ENCODE assay signal across 8 cellular contexts in genomic region chr1:36305915-36306209, GRCh38. TPM values are rescaled to one million over a fixed set of nuclear protein-coding genes. Genes with fewer than 3 reads are reported as not detected.
DNase-seq lines count a peak whose midpoint lies in the region; ATAC-seq and TF ChIP-seq lines count a peak whose summit lies in the region.

No MANE protein-coding gene starts in this region.

- no peaks in the 10 kb centered on the region for H3K27me3 ChIP-seq in left lung
- H3K27me3 ChIP-seq in testis, result no peaks in the 10 kb centered on the region

- H3K4me1 Mint-ChIP-seq in activated CD8-positive, alpha-beta memory T cell treated with anti-CD3 and anti-CD28 coated beads, Interleukin-2, amount 10 ng/mL, durations not matched to agents 7 days and 5 days, result peaks cover 32% of the 10 kb centered on the region

- peaks cover 31% of the 10 kb centered on the region for H3K36me3 Mint-ChIP-seq in activated CD8-positive, alpha-beta memory T cell treated with anti-CD3 and anti-CD28 coated beads, Interleukin-2, amount 10 ng/mL, durations not matched to agents 7 days and 5 days
- H3K36me3 Mint-ChIP-seq in activated naive CD4-positive, alpha-beta T cell treated with anti-CD3 and anti-CD28 coated beads, Interleukin-2, amount 50 U/mL, for 72 hours, result peaks cover 6 to 41% of the 10 kb centered on the region in 2 donors

- no peak overlapping the region for H3K27ac Mint-ChIP-seq in activated CD8-positive, alpha-beta memory T cell treated with anti-CD3 and anti-CD28 coated beads, Interleukin-2, amount 10 ng/mL, durations not matched to agents 7 days and 5 days
- peak overlapping the region; percentile 24 to 52 for H3K27ac Mint-ChIP-seq in activated naive CD4-positive, alpha-beta T cell treated with anti-CD3 and anti-CD28 coated beads, Interleukin-2, amount 50 U/mL, for 72 hours

- H3K4me1 ChIP-seq in left lung (peaks cover 9 to 42% of the 10 kb centered on the region in 2 donors), testis (peaks cover 11% of the 10 kb centered on the region)

- WGBS in testis, 2 donors, result 41 to 60% methylated on average over 6 to 7 of the region's 7 CpGs

- no peaks in the 10 kb centered on the region for H3K27me3 Mint-ChIP-seq in activated CD8-positive, alpha-beta memory T cell treated with anti-CD3 and anti-CD28 coated beads, Interleukin-2, amount 10 ng/mL, durations not matched to agents 7 days and 5 days

- no peaks in the 10 kb centered on the region for H3K9me3 ChIP-seq in left lung
- no peaks in the 10 kb centered on the region for H3K9me3 ChIP-seq in testis

- CTCF ChIA-PET in activated CD8-positive, alpha-beta memory T cell treated with anti-CD3 and anti-CD28 coated beads, Interleukin-2, amount 10 ng/mL, durations not matched to agents 7 days and 5 days (lab: Charles Lee), result interaction anchor here (0.9 to 2.9 kb wide), 9 partner anchors 10 to 171 kb away, joined by 3 to 13 read pairs (median 6); partner anchors contain the start of genes EVA1B, LSM10 and THRAP3

- no peak for DNase-seq in activated CD8-positive, alpha-beta memory T cell treated with anti-CD3 and anti-CD28 coated beads, Interleukin-2, amount 10 ng/mL, durations not matched to agents 7 days and 5 days
- no peak for DNase-seq in activated CD8-positive, alpha-beta memory T cell treated with anti-CD3 and anti-CD28 coated beads for 24 hours
- DNase-seq in activated naive CD4-positive, alpha-beta T cell treated with anti-CD3 and anti-CD28 coated beads, Interleukin-2, amount 50 U/mL, for 72 hours (ENCODE audit: low spot score in 2 of 2), result no peak
- peak in 1 of 2 donors; percentile 55 for DNase-seq in left lung
- DNase-seq in testis, result peak; percentile 14
- DNase-seq in DMS114 treated with DMSO at 0.1 percent for 48 hours (lab: John Stamatoyannopoulos, UW; ENCODE audit: unreplicated experiment), result no peak
- DNase-seq in HUDEP-2 (lab: John Stamatoyannopoulos, UW; ENCODE audit: unreplicated experiment in 76 of 76), result no peak

- H3K4me3 Mint-ChIP-seq in activated CD8-positive, alpha-beta memory T cell treated with anti-CD3 and anti-CD28 coated beads, Interleukin-2, amount 10 ng/mL, durations not matched to agents 7 days and 5 days, result peak overlapping the region; percentile 36

- TF ChIP-seq POLR2A in testis (IDR thresholded peaks at IDR 0.05), result no peak

- H3K36me3 ChIP-seq in left lung (peaks cover 0 to 41% of the 10 kb centered on the region in 2 donors), testis (ENCODE audit: low read depth, missing control alignments) (no peaks in the 10 kb centered on the region)

- no peaks in the 10 kb centered on the region for H3K9me3 Mint-ChIP-seq in activated CD8-positive, alpha-beta memory T cell treated with anti-CD3 and anti-CD28 coated beads, Interleukin-2, amount 10 ng/mL, durations not matched to agents 7 days and 5 days (ENCODE audit: low read depth)
- H3K9me3 Mint-ChIP-seq in activated naive CD4-positive, alpha-beta T cell treated with anti-CD3 and anti-CD28 coated beads, Interleukin-2, amount 50 U/mL, for 72 hours, result no peaks in the 10 kb centered on the region

- no peak for ATAC-seq in activated CD8-positive, alpha-beta memory T cell treated with anti-CD3 and anti-CD28 coated beads, Interleukin-2, amount 10 ng/mL, durations not matched to agents 7 days and 5 days
- no peak for ATAC-seq in activated naive CD4-positive, alpha-beta T cell treated with anti-CD3 and anti-CD28 coated beads, Interleukin-2, amount 50 U/mL, for 72 hours
- ATAC-seq in left lung (peak; percentile 47), GM18909 (IDR thresholded peaks at IDR 0.05; ENCODE audit: poor library complexity, unreplicated experiment) (no peak)

- TF ChIP-seq CTCF in left lung (IDR thresholded peaks at IDR 0.05) (no peak), testis (IDR thresholded peaks at IDR 0.05) (no peak)

- intact Hi-C loops in left lung (cut with DNase I) (no loop called here), testis (cut with DNase I; ENCODE audit: low total_unique reads) (no loop called here)

- H3K4me3 ChIP-seq in left lung (peak overlapping the region; percentile 72 to 89), testis (peak overlapping the region; percentile 52 to 75)

- H3K27ac ChIP-seq in left lung (peak overlapping the region; percentile 83 to 87), testis (peak overlapping the region; percentile 16 to 55)

RNA-seq across cellular contexts. Expression of gene SH3D21, which starts 0.3 kb away (rescaled TPM):
- total RNA-seq in activated CD8-positive, alpha-beta memory T cell treated with anti-CD3 and anti-CD28 coated beads, Interleukin-2, amount 10 ng/mL, durations not matched to agents 7 days and 5 days, result 10 to 100 TPM in 1 of 2 experiments, 1 to 10 TPM in 1; 5.5 to 11.0 TPM
- total RNA-seq in activated naive CD4-positive, alpha-beta T cell treated with anti-CD3 and anti-CD28 coated beads, Interleukin-2, amount 50 U/mL, for 72 hours, result 10 to 100 TPM in 1 of 2 donors, 1 to 10 TPM in 1; 4.4 to 47.1 TPM
- 10 to 100 TPM in 1 of 2 donors, 1 to 10 TPM in 1; 7.1 to 25.9 TPM for total RNA-seq in left lung
- 10 to 100 TPM in 1 of 2 donors, 1 to 10 TPM in 1; 6.8 to 12.8 TPM for total RNA-seq in testis
- polyA plus RNA-seq in testis (ENCODE audit: insufficient read depth, low read depth, low replicate concordance), result 14.9 TPM

RNA-seq across cellular contexts. Expression of gene EVA1B, which starts 17.6 kb away (rescaled TPM):
- total RNA-seq in activated CD8-positive, alpha-beta memory T cell treated with anti-CD3 and anti-CD28 coated beads, Interleukin-2, amount 10 ng/mL, durations not matched to agents 7 days and 5 days, result 10 to 100 TPM; 16.4 to 23.9 TPM
- total RNA-seq in activated naive CD4-positive, alpha-beta T cell treated with anti-CD3 and anti-CD28 coated beads, Interleukin-2, amount 50 U/mL, for 72 hours, result 1 to 10 TPM; 2.0 to 4.2 TPM
- total RNA-seq in left lung (10 to 100 TPM; 34.2 to 34.7 TPM), testis (10 to 100 TPM in 1 of 2 donors, 1 to 10 TPM in 1; 9.1 to 19.4 TPM)
- 9.6 TPM for polyA plus RNA-seq in testis (ENCODE audit: insufficient read depth, low read depth, low replicate concordance)
